In the genomic region with DNA sequence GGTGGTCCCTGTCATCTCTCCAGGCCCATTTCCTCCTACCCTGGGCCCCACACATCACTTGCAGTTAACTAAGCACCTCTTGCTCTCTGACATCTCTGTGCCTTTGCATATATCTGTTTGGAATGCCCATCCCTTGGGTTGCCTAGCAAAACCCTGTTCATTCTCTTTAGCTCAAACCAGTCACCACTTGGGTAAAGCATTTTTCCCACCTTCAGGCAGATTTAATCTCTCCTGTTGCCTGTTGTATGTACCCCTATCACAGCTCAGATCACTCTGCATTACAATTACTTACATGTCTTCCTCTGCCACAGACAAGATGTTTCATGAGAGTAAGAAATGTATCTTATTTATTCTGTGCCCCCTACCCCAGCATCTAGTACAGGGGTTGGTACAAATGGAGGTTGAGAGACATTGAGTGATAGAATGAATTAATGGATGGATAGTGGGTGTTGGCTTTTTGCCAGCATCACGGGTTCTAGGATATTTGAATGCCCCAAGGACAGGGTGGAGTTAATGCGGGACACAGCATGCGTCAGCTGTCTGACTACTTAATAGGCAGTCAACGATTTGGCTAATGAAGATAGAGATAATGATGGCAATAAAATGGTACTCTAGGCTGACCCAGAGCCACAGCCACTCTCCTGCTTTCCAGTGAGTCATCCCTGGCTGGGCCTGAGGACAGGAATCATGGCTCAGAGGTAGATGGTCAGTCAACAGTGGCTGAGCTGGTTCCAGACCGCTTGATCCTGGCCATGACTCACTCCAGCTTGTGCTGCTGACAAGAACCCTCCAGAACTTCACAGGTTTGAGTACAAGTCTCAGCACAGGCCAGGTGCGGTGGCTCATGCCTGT, we compare ENCODE assay signal across 10 cellular contexts. TPM values are rescaled to one million over a fixed set of nuclear protein-coding genes. Genes with fewer than 3 reads are reported as not detected.
DNase-seq lines count a peak whose midpoint lies in the region; ATAC-seq and TF ChIP-seq lines count a peak whose summit lies in the region.
"Had no signal": no experiment of that assay in that cellular context is flagged by ENCODE, and none has a peak within 500 bp of the region (broad histone marks: within the 10 kb centered on the region; RNA-seq: fewer than 3 reads in every experiment).

No MANE protein-coding gene starts in this region.

- WGBS in right lobe of liver (ENCODE audit: insufficient coverage, low coverage, low lambda C conversion rate, missing lambda C conversion rate), result 54% methylated on average over 4 of the region's 6 CpGs

- H3K9me3 ChIP-seq in MG63 (no peaks in the 10 kb centered on the region), right lobe of liver (no peaks in the 10 kb centered on the region), ascending aorta (no peaks in the 10 kb centered on the region)

- ATAC-seq in right lobe of liver (peak; percentile 9 to 74 (median 40)), HG03095 (IDR thresholded peaks at IDR 0.05; ENCODE audit: unreplicated experiment) (no peak), GM21786 (IDR thresholded peaks at IDR 0.05; ENCODE audit: unreplicated experiment) (no peak)
- ATAC-seq: naive thymus-derived CD8-positive, alpha-beta T cell had no signal

- peak; percentile 92 for DNase-seq in AG20443 (ENCODE audit: low spot score)
- peak; percentile 95 for DNase-seq in MG63
- peak; percentile 73 for DNase-seq in choroid plexus epithelial cell (ENCODE audit: low read depth)
- DNase-seq in right lobe of liver, result peak in 2 of 3 donors; percentile 52 to 76
- DNase-seq in SK-N-DZ (ENCODE audit: low spot score), result no peak
- DNase-seq in ascending aorta (ENCODE audit: low spot score in 2 of 2), result no peak
- DNase-seq: naive thymus-derived CD8-positive, alpha-beta T cell; NCI-H1417 treated with DMSO at 0.1 percent for 48 hours had no signal

- intact Hi-C loops in right lobe of liver (cut with DNase I) (no loop called here), ascending aorta (cut with DNase I) (no loop called here)

- H3K27ac ChIP-seq in right lobe of liver, result peak overlapping the region in 1 of 3 donors; percentile 46
- no peak overlapping the region for H3K27ac ChIP-seq in ascending aorta

- no peak for TF ChIP-seq POLR2A in right lobe of liver (IDR thresholded peaks at IDR 0.05)

- peaks cover 0 to 29% (median 7%) of the 10 kb centered on the region in 4 donors for H3K4me1 ChIP-seq in right lobe of liver
- H3K4me1 ChIP-seq in ascending aorta, result no peaks in the 10 kb centered on the region

- TF ChIP-seq CTCF in choroid plexus epithelial cell (conservative IDR thresholded peaks at IDR 0.05; ENCODE audit: low read depth, low read length) (no peak), right lobe of liver (IDR thresholded peaks at IDR 0.05) (no peak), ascending aorta (IDR thresholded peaks at IDR 0.05) (no peak)

- H3K27me3 ChIP-seq in MG63 (no peaks in the 10 kb centered on the region), right lobe of liver (no peaks in the 10 kb centered on the region), ascending aorta (no peaks in the 10 kb centered on the region)

- H3K36me3 ChIP-seq in MG63 (no peaks in the 10 kb centered on the region), right lobe of liver (peaks cover 0 to 17% (median 8%) of the 10 kb centered on the region in 4 donors), ascending aorta (no peaks in the 10 kb centered on the region)

- H3K4me3 ChIP-seq in MG63 (no peak overlapping the region), choroid plexus epithelial cell (ENCODE audit: low read depth, low read length) (no peak overlapping the region), right lobe of liver (no peak overlapping the region), ascending aorta (no peak overlapping the region)

RNA-seq across cellular contexts. Expression of gene NR0B2, which starts 6.5 kb away (rescaled TPM):
- not detected in 2 replicates for total RNA-seq in MG63 (2014; rRNA removed; shearing (Covaris generic); ENCODE audit: low replicate concordance)
- total RNA-seq in right lobe of liver (10 to 100 TPM; 25.6 to 69.6 (median 43.0) TPM), ascending aorta (not detected)
- polyA plus RNA-seq in SK-N-DZ (2014; cell fraction: cytosol; rRNA removed), result 0.21 TPM in 1 of 2 replicates, not detected in the other
- polyA plus RNA-seq in SK-N-DZ (2014; cell fraction: nucleus; rRNA removed), result not detected in 2 replicates
- total RNA-seq: naive thymus-derived CD8-positive, alpha-beta T cell had no signal

RNA-seq across cellular contexts. Expression of gene GPATCH3, which starts 7.0 kb away (rescaled TPM):
- 12.2 and 15.6 TPM in 2 replicates for total RNA-seq in MG63 (2014; rRNA removed; shearing (Covaris generic); ENCODE audit: low replicate concordance)
- 1 to 10 TPM; 6.0 to 8.1 (median 7.1) TPM for total RNA-seq in right lobe of liver
- polyA plus RNA-seq in SK-N-DZ (2014; cell fraction: cytosol; rRNA removed), result 4.3 and 5.4 TPM in 2 replicates
- polyA plus RNA-seq in SK-N-DZ (2014; cell fraction: nucleus; rRNA removed), result 5.7 and 7.7 TPM in 2 replicates
- total RNA-seq in ascending aorta, result 2.0 TPM

RNA-seq across cellular contexts. Expression of gene NUDC, which starts 14.2 kb away (rescaled TPM):
- 19.1 and 33.9 TPM in 2 replicates for total RNA-seq in MG63 (2014; rRNA removed; shearing (Covaris generic); ENCODE audit: low replicate concordance)
- total RNA-seq in right lobe of liver (10 to 100 TPM; 40.9 to 60.8 (median 48.4) TPM), ascending aorta (19.2 TPM)
- 18.7 and 34.0 TPM in 2 replicates for polyA plus RNA-seq in SK-N-DZ (2014; cell fraction: cytosol; rRNA removed)
- 21.9 and 28.1 TPM in 2 replicates for polyA plus RNA-seq in SK-N-DZ (2014; cell fraction: nucleus; rRNA removed)

RNA-seq across cellular contexts. Expression of gene GPN2, which starts 17.2 kb away (rescaled TPM):
- total RNA-seq in MG63 (2014; rRNA removed; shearing (Covaris generic); ENCODE audit: low replicate concordance), result 10.0 and 13.0 TPM in 2 replicates
- total RNA-seq in right lobe of liver, result 10 to 100 TPM in 4 of 6 experiments, 1 to 10 TPM in 2; 5.6 to 18.3 (median 15.3) TPM
- 8.6 and 11.6 TPM in 2 replicates for polyA plus RNA-seq in SK-N-DZ (2014; cell fraction: cytosol; rRNA removed)
- polyA plus RNA-seq in SK-N-DZ (2014; cell fraction: nucleus; rRNA removed), result 7.6 and 8.3 TPM in 2 replicates
- total RNA-seq in ascending aorta, result 7.5 TPM

RNA-seq across cellular contexts. Expression of gene SFN, which starts 44.3 kb away (rescaled TPM):
- not detected in 2 replicates for total RNA-seq in MG63 (2014; rRNA removed; shearing (Covaris generic); ENCODE audit: low replicate concordance)
- total RNA-seq in right lobe of liver (1 to 10 TPM in 3 of 6 experiments, not detected in 3; 2.2 to 2.5 (median 2.5) TPM), ascending aorta (17.8 TPM)
- polyA plus RNA-seq in SK-N-DZ (2014; cell fraction: cytosol; rRNA removed), result 0.81 TPM in 1 of 2 replicates, not detected in the other
- 0.12 TPM in 1 of 2 replicates, not detected in the other for polyA plus RNA-seq in SK-N-DZ (2014; cell fraction: nucleus; rRNA removed)
- polyA plus RNA-seq: naive thymus-derived CD8-positive, alpha-beta T cell had no signal

Comparison
In these comparisons a context has a peak if more than half of its experiments do, and no peak if none do; other contexts are left out.
1. DNase-seq: peak in AG20443 (single experiment), MG63 (single experiment), choroid plexus epithelial cell (single experiment) and right lobe of liver (2 of 3); none in SK-N-DZ (single experiment) and ascending aorta (0 of 2).
2. ATAC-seq: peak in right lobe of liver (4 of 4); none in HG03095 (single experiment) and GM21786 (single experiment).
3. RNA of gene NR0B2, which starts 6.5 kb away (total RNA-seq): 25.6 to 69.6 TPM in right lobe of liver; not detected in MG63 and not detected in ascending aorta (single experiment); every median in the first group is over 10 times any median in the second.